Comparison of ENCODE assay signal across 8 cellular contexts in the genomic region with DNA sequence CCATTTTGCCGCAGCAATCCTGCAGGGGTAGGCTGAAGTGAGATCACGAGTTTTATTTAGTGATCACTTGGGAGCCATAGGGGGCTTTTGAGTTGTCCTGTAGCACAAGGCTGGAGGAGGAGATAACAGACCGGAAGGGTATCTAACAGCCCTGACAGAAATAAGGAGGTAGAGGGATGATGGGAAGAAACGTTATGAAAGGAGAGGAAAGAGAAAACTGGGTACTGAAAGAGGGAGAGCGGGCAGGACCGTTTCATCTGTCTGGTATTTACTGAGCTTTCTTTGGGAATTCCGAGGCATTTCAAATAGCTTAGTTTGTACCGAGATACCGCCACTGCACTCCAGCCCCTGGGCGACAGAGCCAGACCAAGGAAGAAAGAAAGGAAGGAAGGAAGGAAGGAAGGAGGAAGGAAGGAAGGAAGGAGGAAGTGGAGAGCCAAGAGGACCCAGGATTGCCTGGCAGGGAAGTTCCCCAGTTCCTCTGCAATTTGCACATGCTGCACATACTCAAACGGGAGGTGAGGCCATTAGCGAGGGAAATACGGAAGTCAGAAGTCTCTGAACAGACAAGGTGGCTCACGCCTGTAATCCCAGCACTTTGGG. TPM values are rescaled to one million over a fixed set of nuclear protein-coding genes. Genes with fewer than 3 reads are reported as not detected.
DNase-seq lines count a peak whose midpoint lies in the region; ATAC-seq and TF ChIP-seq lines count a peak whose summit lies in the region.

No MANE protein-coding gene starts in this region.

- no peak overlapping the region for H3K23ac ChIP-seq in mesenchymal stem cell (ENCODE audit: low read length in 2 of 2)

- intact Hi-C loops in CD4-positive, alpha-beta T cell (cut with DNase I, micrococcal nuclease) = loop anchor here (1.0 to 5.0 kb wide), 8 partner anchors 31 to 177 kb away; a partner anchor contains a TSS

- peaks cover 29% of the 10 kb centered on the region for H3K4me1 Mint-ChIP-seq in CD4-positive, alpha-beta T cell (ENCODE audit: low read depth)

- no peak overlapping the region for H2BK5ac ChIP-seq in mesenchymal stem cell (ENCODE audit: low read depth, low read length, poor library complexity, severe bottlenecking)

- peaks cover 17% of the 10 kb centered on the region for H3K4me1 ChIP-seq in mesenchymal stem cell (ENCODE audit: control insufficient read depth, insufficient read depth, low read depth, low read length)

- H3K9ac ChIP-seq in mesenchymal stem cell (ENCODE audit: low read length) = peak overlapping the region; percentile 83

- POLR2A ChIA-PET in CD4-positive, alpha-beta T cell (lab: Charles Lee) = interaction anchor here (0.6 to 1.1 kb wide), 3 partner anchors 15 to 78 kb away, joined by 3 to 8 read pairs (median 4); a partner anchor contains a TSS

- H2BK12ac ChIP-seq in mesenchymal stem cell (ENCODE audit: low read length in 2 of 2) = no peak overlapping the region

- ATAC-seq in CD4-positive, alpha-beta T cell (ENCODE audit: poor library complexity) = no peak
- ATAC-seq in HG03439 (IDR thresholded peaks at IDR 0.05; ENCODE audit: unreplicated experiment) = peak; percentile 4

- H2AK5ac ChIP-seq in mesenchymal stem cell (ENCODE audit: low read length, severe bottlenecking) = no peak overlapping the region

- H2BK15ac ChIP-seq in mesenchymal stem cell (ENCODE audit: low read depth, poor library complexity, severe bottlenecking) = no peak overlapping the region

- no peak for TF ChIP-seq CTCF in CD4-positive, alpha-beta T cell (IDR thresholded peaks at IDR 0.05)
- no peak for TF ChIP-seq CTCF in astrocyte of the spinal cord (IDR thresholded peaks at IDR 0.05; ENCODE audit: low read depth, low read length)

- no peak overlapping the region for H2AFZ ChIP-seq in mesenchymal stem cell (ENCODE audit: low read depth, low read length)

- H3K9me3 Mint-ChIP-seq in CD4-positive, alpha-beta T cell = no peaks in the 10 kb centered on the region

- peaks cover 0 to 5% of the 10 kb centered on the region in 2 experiments for H3K36me3 ChIP-seq in mesenchymal stem cell (ENCODE audit: control insufficient read depth in 1 of 2, insufficient read depth in 2 of 2, low read depth in 1 of 2, low read length in 2 of 2)

- peak overlapping the region; percentile 81 for H3K27ac Mint-ChIP-seq in CD4-positive, alpha-beta T cell

- H3K36me3 Mint-ChIP-seq in CD4-positive, alpha-beta T cell (ENCODE audit: low read depth) = peaks cover 20% of the 10 kb centered on the region

- no peaks in the 10 kb centered on the region for H3K27me3 Mint-ChIP-seq in CD4-positive, alpha-beta T cell

- H3K4me3 Mint-ChIP-seq in CD4-positive, alpha-beta T cell = peak overlapping the region; percentile 79

- 85% methylated on average over 14 of the region's 14 CpGs for WGBS in mesenchymal stem cell

- peak overlapping the region; percentile 36 for H4K8ac ChIP-seq in mesenchymal stem cell (ENCODE audit: low read length)

- peak overlapping the region; percentile 71 for H3K4me3 ChIP-seq in astrocyte of the spinal cord (ENCODE audit: low read depth, low read length)
- H3K4me3 ChIP-seq in mesenchymal stem cell (ENCODE audit: insufficient read depth in 1 of 2, low read depth in 1 of 2, low read length in 2 of 2) = peak overlapping the region in 1 of 2 experiments; percentile 86

- no peak overlapping the region for H3K14ac ChIP-seq in mesenchymal stem cell (ENCODE audit: low read length in 2 of 2)

- no peak overlapping the region for H3K4me2 ChIP-seq in mesenchymal stem cell (ENCODE audit: low read length, poor library complexity, severe bottlenecking)

- no peak overlapping the region for H3K18ac ChIP-seq in mesenchymal stem cell (ENCODE audit: low read depth in 1 of 2, low read length in 2 of 2)

- H3K79me1 ChIP-seq in mesenchymal stem cell (replicated peaks; ENCODE audit: low read length, poor library complexity, severe bottlenecking) = peaks cover 9% of the 10 kb centered on the region

- no peak overlapping the region for H3K4ac ChIP-seq in mesenchymal stem cell (ENCODE audit: low read depth in 1 of 2, low read length in 2 of 2)

- no peaks in the 10 kb centered on the region for H3K27me3 ChIP-seq in CD4-positive, alpha-beta T cell (ENCODE audit: control insufficient read depth, insufficient read depth, low read length)
- peaks cover 0 to 22% of the 10 kb centered on the region in 2 experiments for H3K27me3 ChIP-seq in mesenchymal stem cell (ENCODE audit: control insufficient read depth in 1 of 2, insufficient read depth in 1 of 2, low read length in 2 of 2)

- no peak for DNase-seq in CD4-positive, alpha-beta T cell
- DNase-seq in astrocyte of the spinal cord (ENCODE audit: low read depth, low spot score) (no peak), mesenchymal stem cell (no peak), NCI-H1436 treated with DMSO at 0.1 percent for 48 hours (lab: John Stamatoyannopoulos, UW) (no peak), NCI-H774 (lab: John Stamatoyannopoulos, UW) (no peak), GOT3 (lab: John Stamatoyannopoulos, UW) (no peak)
- DNase-seq in activated effector memory CD4-positive, alpha-beta T cell treated with anti-CD3 and anti-CD28 coated beads, Interleukin-2, amount 50 U/mL, for 16 hours = no peak

- H4K91ac ChIP-seq in mesenchymal stem cell (ENCODE audit: low read length) = no peak overlapping the region

- in situ Hi-C loops in astrocyte of the spinal cord (cut with HindIII; ENCODE audit: low sequenced_read_pairs) = no loop called here

- H2BK120ac ChIP-seq in mesenchymal stem cell (ENCODE audit: low read depth, low read length) = no peak overlapping the region

- CTCF ChIA-PET in CD4-positive, alpha-beta T cell (lab: Charles Lee) = interaction anchor here (0.9 to 1.2 kb wide), 3 partner anchors 20 to 97 kb away, joined by 3 to 5 read pairs (median 4); no protein-coding TSS in a partner anchor

- no peaks in the 10 kb centered on the region for H3K9me3 ChIP-seq in CD4-positive, alpha-beta T cell (ENCODE audit: control insufficient read depth, low read length)
- H3K9me3 ChIP-seq in mesenchymal stem cell (ENCODE audit: control insufficient read depth, low read length) = no peaks in the 10 kb centered on the region

- H3K27ac ChIP-seq in CD4-positive, alpha-beta T cell (ENCODE audit: low read depth, low read length) = no peak overlapping the region
- no peak overlapping the region for H3K27ac ChIP-seq in mesenchymal stem cell (ENCODE audit: low read length, poor library complexity, severe bottlenecking)

RNA-seq across cellular contexts. Expression of a gene that starts 0.9 kb away (rescaled TPM):
- 1 to 10 TPM; 3.6 to 4.1 TPM for total RNA-seq in CD4-positive, alpha-beta T cell
- polyA plus RNA-seq in mesenchymal stem cell (2013, experiment 1 of 2) = 5.3 TPM
- 5.4 TPM for polyA plus RNA-seq in mesenchymal stem cell (2013, experiment 2 of 2)

RNA-seq across cellular contexts. Expression of a gene that starts 43.7 kb away (rescaled TPM):
- total RNA-seq in CD4-positive, alpha-beta T cell = 1 to 10 TPM; 8.9 to 9.6 TPM
- 24.4 TPM for polyA plus RNA-seq in mesenchymal stem cell (2013, experiment 1 of 2)
- 23.7 TPM for polyA plus RNA-seq in mesenchymal stem cell (2013, experiment 2 of 2)

RNA-seq across cellular contexts. Expression of a gene that starts 44.2 kb away (rescaled TPM):
- total RNA-seq in CD4-positive, alpha-beta T cell = under 1 TPM in 1 of 2 experiments, not detected in 1; 0.05 TPM
- polyA plus RNA-seq in mesenchymal stem cell (2013, experiment 1 of 2) = not detected
- polyA plus RNA-seq in mesenchymal stem cell (2013, experiment 2 of 2) = not detected
